Comparison of ENCODE assay signal across 26 cellular contexts in genomic region chrX:150610446-150610845, GRCh38.
"Had no signal": no experiment of that assay in that cellular context is flagged by ENCODE, and none has a peak within 500 bp of the region (broad histone marks: within the 10 kb centered on the region; RNA-seq: fewer than 3 reads in every experiment).

No MANE protein-coding gene starts in this region.

- H3K27me3 ChIP-seq: cardiac muscle cell had no signal

- DNase-seq: activated CD4-positive, alpha-beta memory T cell treated with anti-CD3 and anti-CD28 coated beads, Interleukin-2, amount 10 ng/mL, durations not matched to agents 7 days and 5 days; activated CD4-positive, alpha-beta T cell treated with anti-CD3 and anti-CD28 coated beads for 36 hours; activated CD4-positive, alpha-beta T cell treated with anti-CD3 and anti-CD28 coated beads, Interleukin-2, amount 50 U/mL, for 1 hour; activated T-cell treated with anti-CD3 and anti-CD28 coated beads for 4 hours; activated T-cell treated with anti-CD3 and anti-CD28 coated beads, Interleukin-2, amount 50 U/mL, for 48 hours; amniotic stem cell; KG1; MV-4-11; NCI-H1092 treated with DMSO at 0.1 percent for 48 hours; NCI-H1417 treated with DMSO at 0.1 percent for 48 hours; NCI-H1694; NCI-H2029; NCI-H2107; NCI-H2171 treated with DMSO at 0.1 percent for 48 hours; NCI-H345; NCI-H510A; NCI-H526 treated with DMSO at 0.1 percent for 48 hours; NCI-H82; SIG-M5; T-helper 2 cell; T1000 had no signal

- ATAC-seq: activated CD4-positive, alpha-beta T cell treated with anti-CD3 and anti-CD28 coated beads for 36 hours had no signal

- H3K9me3 Mint-ChIP-seq: activated CD4-positive, alpha-beta memory T cell treated with anti-CD3 and anti-CD28 coated beads, Interleukin-2, amount 10 ng/mL, durations not matched to agents 7 days and 5 days; activated naive CD4-positive, alpha-beta T cell treated with anti-CD3 and anti-CD28 coated beads, Interleukin-2, amount 50 U/mL, for 24 hours; IgD-negative memory B cell had no signal

- H3K4me3 ChIP-seq: cardiac muscle cell had no signal

- H3K36me3 ChIP-seq: cardiac muscle cell had no signal

- H3K4me1 Mint-ChIP-seq: activated CD4-positive, alpha-beta memory T cell treated with anti-CD3 and anti-CD28 coated beads, Interleukin-2, amount 10 ng/mL, durations not matched to agents 7 days and 5 days; activated CD4-positive, alpha-beta T cell treated with anti-CD3 and anti-CD28 coated beads for 36 hours; activated naive CD4-positive, alpha-beta T cell treated with anti-CD3 and anti-CD28 coated beads, Interleukin-2, amount 50 U/mL, for 24 hours; brain had no signal

- H3K4me3 Mint-ChIP-seq: activated CD4-positive, alpha-beta memory T cell treated with anti-CD3 and anti-CD28 coated beads, Interleukin-2, amount 10 ng/mL, durations not matched to agents 7 days and 5 days; activated CD4-positive, alpha-beta T cell treated with anti-CD3 and anti-CD28 coated beads for 36 hours; activated naive CD4-positive, alpha-beta T cell treated with anti-CD3 and anti-CD28 coated beads, Interleukin-2, amount 50 U/mL, for 24 hours; brain; IgD-negative memory B cell had no signal

- H3K27ac ChIP-seq: cardiac muscle cell, VCaP had no signal

- H3K27ac Mint-ChIP-seq: activated CD4-positive, alpha-beta memory T cell treated with anti-CD3 and anti-CD28 coated beads, Interleukin-2, amount 10 ng/mL, durations not matched to agents 7 days and 5 days; activated CD4-positive, alpha-beta T cell treated with anti-CD3 and anti-CD28 coated beads for 36 hours; activated naive CD4-positive, alpha-beta T cell treated with anti-CD3 and anti-CD28 coated beads, Interleukin-2, amount 50 U/mL, for 24 hours; brain had no signal

- H3K27me3 Mint-ChIP-seq: activated CD4-positive, alpha-beta memory T cell treated with anti-CD3 and anti-CD28 coated beads, Interleukin-2, amount 10 ng/mL, durations not matched to agents 7 days and 5 days; activated CD4-positive, alpha-beta T cell treated with anti-CD3 and anti-CD28 coated beads for 36 hours; activated naive CD4-positive, alpha-beta T cell treated with anti-CD3 and anti-CD28 coated beads, Interleukin-2, amount 50 U/mL, for 24 hours had no signal
